Comparison of ENCODE assay signal across 31 cellular contexts in the genomic region with DNA sequence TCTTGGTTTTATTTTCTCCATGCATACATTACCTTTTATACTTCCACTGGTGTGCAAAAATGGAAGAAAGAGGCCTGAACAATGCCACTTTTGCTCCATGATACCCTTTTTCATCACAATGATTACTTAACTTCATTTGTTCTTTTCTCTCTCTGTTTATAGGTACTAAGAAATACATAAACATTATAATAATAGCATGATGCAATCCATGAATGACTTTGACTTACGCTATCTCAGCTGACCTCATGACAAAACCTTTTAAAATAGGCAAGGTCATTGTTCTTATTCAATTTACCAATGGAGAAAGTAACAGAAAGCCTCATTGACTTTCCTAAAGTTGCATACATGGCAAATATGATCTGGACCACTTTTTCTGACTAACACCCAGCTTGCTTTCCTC.
"Had no signal": no experiment of that assay in that cellular context is flagged by ENCODE, and none has a peak within 500 bp of the region (broad histone marks: within the 10 kb centered on the region; RNA-seq: fewer than 3 reads in every experiment).

No MANE protein-coding gene starts in this region.

- H3K27me3 Mint-ChIP-seq: activated B cell treated with CpG ODN at 0.5 μM for 24 hours; activated CD8-positive, alpha-beta T cell treated with anti-CD3 and anti-CD28 coated beads for 36 hours; activated naive CD8-positive, alpha-beta T cell; activated T-helper 17 cell treated with anti-CD3 and anti-CD28 coated beads, Interleukin-2, amount 50 U/mL, for 72 hours had no signal

- ATAC-seq: activated CD4-positive, CD25-positive, alpha-beta regulatory T cell treated with anti-CD3 and anti-CD28 coated beads, Interleukin-2, amount 50 U/mL, for 24 hours; activated CD8-positive, alpha-beta T cell treated with anti-CD3 and anti-CD28 coated beads for 36 hours; activated T-cell treated with anti-CD3 and anti-CD28 coated beads, Interleukin-2, amount 50 U/mL, for 4 hours; activated T-helper 17 cell treated with anti-CD3 and anti-CD28 coated beads, Interleukin-2, amount 50 U/mL, for 72 hours; body of pancreas; T-helper 17 cell had no signal

- H3K36me3 ChIP-seq: esophagus squamous epithelium, WERI-Rb-1 had no signal

- H3K9me3 Mint-ChIP-seq: activated B cell treated with CpG ODN at 0.5 μM for 24 hours; activated CD8-positive, alpha-beta T cell treated with anti-CD3 and anti-CD28 coated beads for 36 hours; activated T-cell treated with anti-CD3 and anti-CD28 coated beads, Interleukin-2, amount 50 U/mL, for 4 hours; activated T-helper 17 cell treated with anti-CD3 and anti-CD28 coated beads, Interleukin-2, amount 50 U/mL, for 72 hours; T-helper 2 cell treated with Interferon-gamma antibody and Interleukin-4, amounts not matched to agents 5 μg/mL and 100 μg/mL, for 36 hours had no signal

- H3K9me3 ChIP-seq: body of pancreas, esophagus squamous epithelium had no signal

- H3K36me3 Mint-ChIP-seq: activated naive CD8-positive, alpha-beta T cell had no signal

- FAIRE-seq: colon, endometrium, endothelial cell of umbilical vein, frontal cortex had no signal

- H3K4me3 ChIP-seq: body of pancreas, esophagus squamous epithelium had no signal

- H3K27me3 ChIP-seq: body of pancreas, esophagus squamous epithelium had no signal

- H3K27ac Mint-ChIP-seq: activated B cell treated with CpG ODN at 0.5 μM for 24 hours; activated CD8-positive, alpha-beta T cell treated with anti-CD3 and anti-CD28 coated beads for 36 hours; activated naive CD8-positive, alpha-beta T cell; activated T-helper 17 cell treated with anti-CD3 and anti-CD28 coated beads, Interleukin-2, amount 50 U/mL, for 72 hours; T-helper 17 cell; T-helper 2 cell treated with Interferon-gamma antibody and Interleukin-4, amounts not matched to agents 5 μg/mL and 100 μg/mL, for 36 hours had no signal

- DNase-seq: activated B cell treated with CpG ODN at 0.5 μM for 24 hours; activated CD4-positive, alpha-beta T cell treated with anti-CD3 and anti-CD28 coated beads for 48 hours; activated CD4-positive, alpha-beta T cell treated with anti-CD3 and anti-CD28 coated beads, Interleukin-2, amount 50 U/mL, for 1 hour; activated CD4-positive, alpha-beta T cell treated with anti-CD3 and anti-CD28 coated beads, Interleukin-2, amount 50 U/mL, for 48 hours; activated CD8-positive, alpha-beta memory T cell treated with anti-CD3 and anti-CD28 coated beads for 24 hours; activated CD8-positive, alpha-beta T cell treated with anti-CD3 and anti-CD28 coated beads for 36 hours; activated effector memory CD4-positive, alpha-beta T cell treated with Interleukin-2 at 50 U/mL for 16 hours; activated gamma-delta T cell treated with Interleukin-2 at 50 U/mL for 16 hours; activated naive CD4-positive, alpha-beta T cell treated with anti-CD3 and anti-CD28 coated beads, Interleukin-2, amount 50 U/mL, for 16 hours; activated naive CD4-positive, alpha-beta T cell treated with Interleukin-2 at 50 U/mL for 16 hours; activated T-cell treated with anti-CD3 and anti-CD28 coated beads, Interleukin-2, amount 50 U/mL, for 4 hours; amygdala; aorta; body of pancreas; caudate nucleus; cortex of kidney; effector CD8-positive, alpha-beta T cell; esophagus squamous epithelium; T-helper 1 cell; T-helper 17 cell; T1000; WERI-Rb-1 had no signal

- H3K4me3 Mint-ChIP-seq: activated B cell treated with CpG ODN at 0.5 μM for 24 hours; activated CD8-positive, alpha-beta T cell treated with anti-CD3 and anti-CD28 coated beads for 36 hours; activated naive CD8-positive, alpha-beta T cell; activated T-cell treated with anti-CD3 and anti-CD28 coated beads, Interleukin-2, amount 50 U/mL, for 4 hours; activated T-helper 17 cell treated with anti-CD3 and anti-CD28 coated beads, Interleukin-2, amount 50 U/mL, for 72 hours; T-helper 17 cell; T-helper 2 cell treated with Interferon-gamma antibody and Interleukin-4, amounts not matched to agents 5 μg/mL and 100 μg/mL, for 36 hours had no signal

- H3K4me1 ChIP-seq: body of pancreas, esophagus squamous epithelium had no signal

- H3K4me1 Mint-ChIP-seq: activated B cell treated with CpG ODN at 0.5 μM for 24 hours; activated T-helper 17 cell treated with anti-CD3 and anti-CD28 coated beads, Interleukin-2, amount 50 U/mL, for 72 hours; T-helper 17 cell had no signal

- H3K27ac ChIP-seq: body of pancreas, epithelial cell of prostate, esophagus squamous epithelium, WERI-Rb-1 had no signal
